Comparison of ENCODE assay signal across 2 cellular contexts in genomic region chr17:15590844-15591243, GRCh38. TPM values are rescaled to one million over a fixed set of nuclear protein-coding genes. Genes with fewer than 3 reads are reported as not detected.
"Had no signal": no experiment of that assay in that cellular context is flagged by ENCODE, and none has a peak within 500 bp of the region (broad histone marks: within the 10 kb centered on the region; RNA-seq: fewer than 3 reads in every experiment).

No MANE protein-coding gene starts in this region.

RNA-seq across cellular contexts. Expression of gene FBXW10B, which starts 28.7 kb away (rescaled TPM):
- total RNA-seq: body of pancreas had no signal
- polyA plus RNA-seq: IgD-negative memory B cell had no signal
